ENCODE assay signal across 8 cellular contexts in genomic region chr4:5051210-5051691, GRCh38. TPM values are rescaled to one million over a fixed set of nuclear protein-coding genes. Genes with fewer than 3 reads are reported as not detected.
DNase-seq lines count a peak whose midpoint lies in the region; FAIRE-seq and TF ChIP-seq lines count a peak whose summit lies in the region.

Gene STK32B (plus strand): TSS chr4:5051480.

- DNase-seq in AG09309 (ENCODE audit: low read depth): peak; percentile 40
- peak; percentile 39 for DNase-seq in GM12891 (ENCODE audit: insufficient read length, low spot score)
- peak; percentile 46 for DNase-seq in RWPE1 (ENCODE audit: low spot score)
- DNase-seq in lower leg skin (ENCODE audit: low spot score in 2 of 2): peak; percentile 37 to 92
- DNase-seq in stomach: peak; percentile 68
- no peak for DNase-seq in NCI-H1105 treated with DMSO at 0.1 percent for 48 hours (lab: John Stamatoyannopoulos, UW)
- no peak for DNase-seq in activated effector memory CD4-positive, alpha-beta T cell treated with anti-CD3 and anti-CD28 coated beads, Interleukin-2, amount 50 U/mL, for 16 hours

- CTCF ChIA-PET in RWPE1 (lab: Yijun Ruan, JAX): interaction anchor here (0.6 kb wide), 2 partner anchors 756 to 765 kb away, joined by 3 read pairs; no protein-coding TSS in a partner anchor

- POLR2A ChIA-PET in RWPE1 (lab: Yijun Ruan, JAX; ENCODE audit: low non-redundant PET): no interaction called here

- no peak for TF ChIP-seq EP300 in stomach (IDR thresholded peaks at IDR 0.05)

- H3K27me3 ChIP-seq in duodenal mucosa (ENCODE audit: control insufficient read depth in 1 of 2, insufficient read depth in 2 of 2, low read length in 2 of 2): peaks cover 17 to 30% of the 10 kb centered on the region in 2 donors
- H3K27me3 ChIP-seq in stomach: peaks cover 0 to 29% (median 13%) of the 10 kb centered on the region in 3 donors

- intact Hi-C loops in lower leg skin (cut with DNase I; ENCODE audit: low total_unique reads) (loop anchor here (10.0 kb wide), 1 partner anchor 764 kb away; no protein-coding TSS in a partner anchor), stomach (cut with DNase I; ENCODE audit: low total_unique reads) (loop anchor here (5.0 kb wide), 1 partner anchor 91 kb away; no protein-coding TSS in a partner anchor)

- TF ChIP-seq CTCF in AG09309 (IDR thresholded peaks at IDR 0.05; ENCODE audit: control insufficient read depth, insufficient read depth, low read depth, low read length, missing control alignments) (peak; percentile 6), RWPE1 (conservative IDR thresholded peaks at IDR 0.05; ENCODE audit: low read depth) (no peak), lower leg skin (IDR thresholded peaks at IDR 0.05) (no peak), stomach (IDR thresholded peaks at IDR 0.05) (no peak)

- FAIRE-seq in GM12891 (lab: Jason Lieb, UNC): peak; percentile 52

- H3K9ac ChIP-seq in duodenal mucosa (ENCODE audit: low read depth in 1 of 2, low read length in 2 of 2): peak within 1 kb of the TSS; percentile 12 to 25

- H3K27ac ChIP-seq in RWPE1 (no peak within 1 kb of the TSS), duodenal mucosa (ENCODE audit: low read depth, low read length) (no peak within 1 kb of the TSS), stomach (peak within 1 kb of the TSS in 4 of 5 donors; percentile 43 to 75 (median 59))

- H3K9me3 ChIP-seq in duodenal mucosa (ENCODE audit: control insufficient read depth in 1 of 2, low read length in 2 of 2): no peaks in the 10 kb centered on the region
- H3K9me3 ChIP-seq in stomach: no peaks in the 10 kb centered on the region

- no peaks in the 10 kb centered on the region for H3K36me3 ChIP-seq in duodenal mucosa (ENCODE audit: control insufficient read depth in 1 of 2, insufficient read depth in 2 of 2, low read length in 2 of 2)
- no peaks in the 10 kb centered on the region for H3K36me3 ChIP-seq in stomach

- H3K4me1 ChIP-seq in duodenal mucosa (ENCODE audit: control insufficient read depth in 1 of 2, insufficient read depth in 2 of 2, low read length in 2 of 2) (peaks cover 0 to 13% of the 10 kb centered on the region in 2 donors), stomach (peaks cover 15 to 27% (median 24%) of the 10 kb centered on the region in 4 donors)

- 0 to 2% methylated on average over 18 to 34 of the region's 54 CpGs for WGBS in lower leg skin, 2 donors
- 0 to 2% (median 1%) methylated on average over 20 to 54 of the region's 54 CpGs for WGBS in stomach, 5 donors

- TF ChIP-seq POLR2A in GM12891 (IDR thresholded peaks at IDR 0.05; ENCODE audit: low read depth, low read length): no peak
- TF ChIP-seq POLR2A in lower leg skin (IDR thresholded peaks at IDR 0.05): no peak
- TF ChIP-seq POLR2A in stomach (IDR thresholded peaks at IDR 0.05): no peak

- H3K4me3 ChIP-seq in AG09309 (ENCODE audit: control insufficient read depth, low read depth, low read length): peak within 1 kb of the TSS; percentile 56
- peak within 1 kb of the TSS; percentile 60 to 61 for H3K4me3 ChIP-seq in duodenal mucosa (ENCODE audit: low read depth in 1 of 2, low read length in 2 of 2)
- peak within 1 kb of the TSS; percentile 31 for H3K4me3 ChIP-seq in lower leg skin (ENCODE audit: low read depth, poor library complexity, severe bottlenecking)
- H3K4me3 ChIP-seq in stomach: peak within 1 kb of the TSS; percentile 54 to 70 (median 61)

TF ChIP-seq in GM12891, 5 proteins besides CTCF, POLR2A, EP300 and RAD21:
- no peak for TF ChIP-seq SPI1 (IDR thresholded peaks at IDR 0.05; ENCODE audit: low read depth, low read length)
- no peak for TF ChIP-seq PAX5 (IDR thresholded peaks at IDR 0.05; ENCODE audit: insufficient read depth, low read length, severe bottlenecking)

RNA-seq across cellular contexts. Expression of gene STK32B, which starts in this region (rescaled TPM):
- 0.22 TPM for polyA plus RNA-seq in GM12891 (2012; ENCODE audit: low read depth, missing spikeins)
- total RNA-seq in lower leg skin: 1 to 10 TPM; 1.6 to 3.4 (median 1.9) TPM
- 1 to 10 TPM; 1.8 to 5.5 (median 4.3) TPM for total RNA-seq in stomach
- polyA plus RNA-seq in stomach: 1 to 10 TPM in 2 of 3 donors, under 1 TPM in 1; 0.61 to 1.5 (median 1.1) TPM

Comparison
In these comparisons a context has a peak if more than half of its experiments do, and no peak if none do; other contexts are left out.
1. DNase-seq: peak in AG09309 (single experiment), GM12891 (single experiment), RWPE1 (single experiment), lower leg skin (2 of 2) and stomach (single experiment); none in NCI-H1105 treated with DMSO at 0.1 percent for 48 hours (single experiment) and activated effector memory CD4-positive, alpha-beta T cell treated with anti-CD3 and anti-CD28 coated beads, Interleukin-2, amount 50 U/mL, for 16 hours (single experiment).
2. H3K27ac ChIP-seq: peak in stomach (4 of 5); none in RWPE1 (single experiment) and duodenal mucosa (single experiment).
3. Peak in every context shown above with its lines, with median percentiles within 50 percentile points of each other: H3K4me3 ChIP-seq.